In genomic region chr17:82642022-82642421, GRCh38 we compare ENCODE assay signal across 24 cellular contexts.
"Had no signal": no experiment of that assay in that cellular context is flagged by ENCODE, and none has a peak within 500 bp of the region (broad histone marks: within the 10 kb centered on the region; RNA-seq: fewer than 3 reads in every experiment).

No MANE protein-coding gene starts in this region.

- H3K9me3 Mint-ChIP-seq: immature natural killer cell; nephron progenitor cell; stimulated activated memory B cell treated with anti-CD40 and anti-IgM and Interleukin-4, amounts not matched to agents 10 μg/mL and 1 μg/mL and 100 μg/mL, for 72 hours had no signal

- H3K27me3 ChIP-seq: sigmoid colon, testis, tibial artery, upper lobe of left lung, uterus had no signal

- FAIRE-seq: frontal cortex had no signal

- DNase-seq: cortex of kidney; effector CD4-positive, alpha-beta T cell; hypothalamus; immature natural killer cell; islet precursor cell; mesenchymal stem cell; mucosa of descending colon; naive B cell; nephron progenitor cell; nucleus accumbens; psoas muscle; right cardiac atrium; sigmoid colon; stimulated activated CD4-positive, alpha-beta T cell treated with anti-CD3 and anti-CD28 coated beads, Interleukin-2, amount 100 ng/mL, for 24 hours; stimulated activated CD4-positive, alpha-beta T cell treated with anti-CD3 and anti-CD28 coated beads, Interleukin-4, amount 100 ng/mL, for 24 hours; stimulated activated naive CD8-positive, alpha-beta T cell treated with anti-CD3 and anti-CD28 coated beads, Interleukin-15, Interleukin-2, amounts not matched to agents 100 U/mL and 50 U/mL, for 24 hours; substantia nigra; testis; tibial artery; upper lobe of left lung; uterus had no signal

- H3K27ac Mint-ChIP-seq: immature natural killer cell; mesothelial cell of epicardium; nephron progenitor cell; stimulated activated memory B cell treated with anti-CD40 and anti-IgM and Interleukin-4, amounts not matched to agents 10 μg/mL and 1 μg/mL and 100 μg/mL, for 72 hours had no signal

- H3K27me3 Mint-ChIP-seq: naive B cell; stimulated activated memory B cell treated with anti-CD40 and anti-IgM and Interleukin-4, amounts not matched to agents 10 μg/mL and 1 μg/mL and 100 μg/mL, for 72 hours had no signal

- H3K4me3 ChIP-seq: mucosa of descending colon, psoas muscle, sigmoid colon, testis, tibial artery, upper lobe of left lung, uterus had no signal

- H3K36me3 ChIP-seq: uterus had no signal

- ATAC-seq: mucosa of descending colon; psoas muscle; right cardiac atrium; stimulated activated memory B cell treated with anti-CD40 and anti-IgM and Interleukin-4, amounts not matched to agents 10 μg/mL and 1 μg/mL and 100 μg/mL, for 72 hours; stimulated activated naive CD8-positive, alpha-beta T cell treated with anti-CD3 and anti-CD28 coated beads, Interleukin-15, Interleukin-2, amounts not matched to agents 100 U/mL and 50 U/mL, for 24 hours had no signal

- H3K4me3 Mint-ChIP-seq: immature natural killer cell; mesothelial cell of epicardium; naive B cell; nephron progenitor cell; stimulated activated memory B cell treated with anti-CD40 and anti-IgM and Interleukin-4, amounts not matched to agents 10 μg/mL and 1 μg/mL and 100 μg/mL, for 72 hours had no signal

- H3K9me3 ChIP-seq: psoas muscle, sigmoid colon, testis, tibial artery, uterus had no signal

- H3K27ac ChIP-seq: psoas muscle, sigmoid colon, testis, tibial artery, upper lobe of left lung, uterus had no signal
